32 cellular contexts compared by ENCODE assay signal in the genomic region with DNA sequence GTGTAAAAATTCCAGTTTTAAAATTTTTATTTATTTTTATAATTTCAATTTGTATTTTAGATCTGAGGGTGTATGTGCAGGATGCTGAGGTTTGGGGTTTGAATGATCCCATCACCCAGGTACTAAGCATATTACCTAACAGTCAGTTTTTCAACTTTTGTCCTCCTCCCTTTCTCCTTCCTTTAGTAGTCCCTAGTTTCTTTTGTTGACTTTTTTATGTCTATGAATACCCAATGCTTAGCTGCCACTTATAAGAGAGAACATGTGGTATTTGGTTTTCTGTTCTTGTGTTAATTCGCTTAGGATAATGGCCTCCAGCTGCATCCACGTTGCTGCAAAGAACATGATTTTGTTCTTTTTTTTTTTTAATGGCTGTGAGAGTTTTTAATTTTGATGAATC.
"Had no signal": no experiment of that assay in that cellular context is flagged by ENCODE, and none has a peak within 500 bp of the region (broad histone marks: within the 10 kb centered on the region; RNA-seq: fewer than 3 reads in every experiment).

No MANE protein-coding gene starts in this region.

- H3K4me3 ChIP-seq: adrenal gland, body of pancreas, breast epithelium had no signal

- H3K9me3 ChIP-seq: adrenal gland, body of pancreas, breast epithelium had no signal

- H3K4me1 Mint-ChIP-seq: activated B cell treated with CpG ODN at 0.5 μM for 24 hours; activated naive CD8-positive, alpha-beta T cell treated with anti-CD3 and anti-CD28 coated beads for 36 hours; activated T-helper 17 cell treated with anti-CD3 and anti-CD28 coated beads, Interleukin-2, amount 50 U/mL, for 72 hours had no signal

- H3K27me3 Mint-ChIP-seq: activated B cell treated with CpG ODN at 0.5 μM for 24 hours; activated CD4-positive, alpha-beta memory T cell treated with anti-CD3 and anti-CD28 coated beads for 36 hours; activated CD4-positive, alpha-beta T cell treated with anti-CD3 and anti-CD28 coated beads, Interleukin-2, amount 10 ng/mL, durations not matched to agents 24 days and 14 days; activated CD8-positive, alpha-beta T cell treated with anti-CD3 and anti-CD28 coated beads for 36 hours; activated naive CD8-positive, alpha-beta T cell treated with anti-CD3 and anti-CD28 coated beads for 36 hours; activated T-cell treated with anti-CD3 and anti-CD28 coated beads, Interleukin-2, amount 50 U/mL, for 24 hours; activated T-helper 17 cell treated with anti-CD3 and anti-CD28 coated beads, Interleukin-2, amount 50 U/mL, for 72 hours had no signal

- H3K4me3 Mint-ChIP-seq: activated B cell treated with CpG ODN at 0.5 μM for 24 hours; activated CD4-positive, alpha-beta memory T cell treated with anti-CD3 and anti-CD28 coated beads for 36 hours; activated CD4-positive, alpha-beta T cell treated with anti-CD3 and anti-CD28 coated beads, Interleukin-2, amount 10 ng/mL, durations not matched to agents 24 days and 14 days; activated CD8-positive, alpha-beta T cell treated with anti-CD3 and anti-CD28 coated beads for 36 hours; activated naive CD4-positive, alpha-beta T cell treated with anti-CD3 and anti-CD28 coated beads for 36 hours; activated naive CD8-positive, alpha-beta T cell treated with anti-CD3 and anti-CD28 coated beads for 36 hours; activated T-cell treated with anti-CD3 and anti-CD28 coated beads, Interleukin-2, amount 50 U/mL, for 24 hours; activated T-helper 1 cell treated with anti-CD3 and anti-CD28 coated beads, Interleukin-12 subunit alpha, Interleukin-12 subunit beta, Interleukin-2, Interleukin-4 antibody, amounts not matched to agents 30 ng/mL and 10 ng/mL and 1 ng/mL, durations not matched to agents 14 hours and 24 hours and 36 hours; activated T-helper 17 cell treated with anti-CD3 and anti-CD28 coated beads, Interleukin-2, amount 50 U/mL, for 72 hours; T-helper 1 cell treated with Interleukin-12 subunit alpha and Interleukin-12 subunit beta and Interleukin-4 antibody, amounts not matched to agents 30 μg/mL and 1 μg/mL, for 36 hours; T-helper 2 cell treated with Interferon-gamma antibody and Interleukin-4, amounts not matched to agents 5 μg/mL and 100 μg/mL, for 36 hours had no signal

- H3K36me3 ChIP-seq: breast epithelium had no signal

- H3K27ac Mint-ChIP-seq: activated B cell treated with CpG ODN at 0.5 μM for 24 hours; activated CD4-positive, alpha-beta memory T cell treated with anti-CD3 and anti-CD28 coated beads for 36 hours; activated CD4-positive, alpha-beta T cell treated with anti-CD3 and anti-CD28 coated beads, Interleukin-2, amount 10 ng/mL, durations not matched to agents 24 days and 14 days; activated CD8-positive, alpha-beta T cell treated with anti-CD3 and anti-CD28 coated beads for 36 hours; activated naive CD4-positive, alpha-beta T cell treated with anti-CD3 and anti-CD28 coated beads for 36 hours; activated naive CD4-positive, alpha-beta T cell treated with anti-CD3 and anti-CD28 coated beads, Interleukin-2, amount 50 U/mL, for 72 hours; activated naive CD8-positive, alpha-beta T cell treated with anti-CD3 and anti-CD28 coated beads for 36 hours; activated T-cell treated with anti-CD3 and anti-CD28 coated beads, Interleukin-2, amount 50 U/mL, for 24 hours; activated T-helper 1 cell treated with anti-CD3 and anti-CD28 coated beads, Interleukin-12 subunit alpha, Interleukin-12 subunit beta, Interleukin-2, Interleukin-4 antibody, amounts not matched to agents 30 ng/mL and 10 ng/mL and 1 ng/mL, durations not matched to agents 14 hours and 24 hours and 36 hours; activated T-helper 17 cell treated with anti-CD3 and anti-CD28 coated beads, Interleukin-2, amount 50 U/mL, for 72 hours; T-helper 1 cell treated with Interleukin-12 subunit alpha and Interleukin-12 subunit beta and Interleukin-4 antibody, amounts not matched to agents 30 μg/mL and 1 μg/mL, for 36 hours; T-helper 2 cell treated with Interferon-gamma antibody and Interleukin-4, amounts not matched to agents 5 μg/mL and 100 μg/mL, for 36 hours had no signal

- ATAC-seq: activated CD8-positive, alpha-beta T cell treated with anti-CD3 and anti-CD28 coated beads for 36 hours; activated naive CD4-positive, alpha-beta T cell treated with anti-CD3 and anti-CD28 coated beads, Interleukin-2, amount 50 U/mL, for 72 hours; activated T-helper 17 cell treated with anti-CD3 and anti-CD28 coated beads, Interleukin-2, amount 50 U/mL, for 72 hours; body of pancreas had no signal

- DNase-seq: activated B cell treated with CpG ODN at 0.5 μM for 24 hours; activated CD4-positive, alpha-beta memory T cell treated with anti-CD3 and anti-CD28 coated beads for 36 hours; activated CD4-positive, alpha-beta T cell treated with anti-CD3 and anti-CD28 coated beads for 4 hours; activated CD4-positive, alpha-beta T cell treated with anti-CD3 and anti-CD28 coated beads, Interleukin-2, amount 10 ng/mL, durations not matched to agents 24 days and 14 days; activated CD4-positive, alpha-beta T cell treated with anti-CD3 and anti-CD28 coated beads, Interleukin-2, amount 50 U/mL, for 1 hour; activated CD4-positive, alpha-beta T cell treated with anti-CD3 and anti-CD28 coated beads, Interleukin-2, amount 50 U/mL, for 4 hours; activated CD4-positive, CD25-positive, alpha-beta regulatory T cell treated with anti-CD3 and anti-CD28 coated beads, Interleukin-2, amount 50 U/mL, for 72 hours; activated CD8-positive, alpha-beta memory T cell treated with anti-CD3 and anti-CD28 coated beads, Interleukin-2, amount 50 U/mL, for 4 hours; activated CD8-positive, alpha-beta T cell treated with anti-CD3 and anti-CD28 coated beads for 36 hours; activated effector memory CD4-positive, alpha-beta T cell treated with anti-CD3 and anti-CD28 coated beads, Interleukin-2, amount 50 U/mL, for 16 hours; activated gamma-delta T cell treated with Interleukin-2 at 50 U/mL for 16 hours; activated naive CD4-positive, alpha-beta T cell; activated naive CD4-positive, alpha-beta T cell treated with anti-CD3 and anti-CD28 coated beads for 36 hours; activated naive CD4-positive, alpha-beta T cell treated with anti-CD3 and anti-CD28 coated beads, Interleukin-2, amount 50 U/mL, for 16 hours; activated naive CD8-positive, alpha-beta T cell treated with anti-CD3 and anti-CD28 coated beads for 36 hours; activated T-cell treated with anti-CD3 and anti-CD28 coated beads for 4 hours; activated T-cell treated with anti-CD3 and anti-CD28 coated beads, Interleukin-2, amount 50 U/mL, for 24 hours; activated T-cell treated with anti-CD3 and anti-CD28 coated beads, Interleukin-2, amount 50 U/mL, for 48 hours; adrenal gland; amniotic stem cell; aorta; body of pancreas; brain microvascular endothelial cell; central memory CD4-positive, alpha-beta T cell; T-helper 2 cell; T-helper 9 cell had no signal

- H3K4me1 ChIP-seq: adrenal gland, body of pancreas, breast epithelium had no signal

- H3K9me3 Mint-ChIP-seq: activated B cell treated with CpG ODN at 0.5 μM for 24 hours; activated CD4-positive, alpha-beta memory T cell treated with anti-CD3 and anti-CD28 coated beads for 36 hours; activated CD4-positive, alpha-beta T cell treated with anti-CD3 and anti-CD28 coated beads, Interleukin-2, amount 10 ng/mL, durations not matched to agents 24 days and 14 days; activated CD8-positive, alpha-beta T cell treated with anti-CD3 and anti-CD28 coated beads for 36 hours; activated naive CD4-positive, alpha-beta T cell treated with anti-CD3 and anti-CD28 coated beads for 36 hours; activated naive CD4-positive, alpha-beta T cell treated with anti-CD3 and anti-CD28 coated beads, Interleukin-2, amount 50 U/mL, for 72 hours; activated naive CD8-positive, alpha-beta T cell treated with anti-CD3 and anti-CD28 coated beads for 36 hours; activated T-cell treated with anti-CD3 and anti-CD28 coated beads, Interleukin-2, amount 50 U/mL, for 24 hours; activated T-helper 1 cell treated with anti-CD3 and anti-CD28 coated beads, Interleukin-12 subunit alpha, Interleukin-12 subunit beta, Interleukin-2, Interleukin-4 antibody, amounts not matched to agents 30 ng/mL and 10 ng/mL and 1 ng/mL, durations not matched to agents 14 hours and 24 hours and 36 hours; activated T-helper 17 cell treated with anti-CD3 and anti-CD28 coated beads, Interleukin-2, amount 50 U/mL, for 72 hours; T-helper 1 cell treated with Interleukin-12 subunit alpha and Interleukin-12 subunit beta and Interleukin-4 antibody, amounts not matched to agents 30 μg/mL and 1 μg/mL, for 36 hours; T-helper 2 cell treated with Interferon-gamma antibody and Interleukin-4, amounts not matched to agents 5 μg/mL and 100 μg/mL, for 36 hours had no signal

- H3K27me3 ChIP-seq: adrenal gland, body of pancreas, brain microvascular endothelial cell, breast epithelium had no signal
